19 cellular contexts compared by ENCODE assay signal in genomic region chr5:142970440-142970788, GRCh38.
DNase-seq lines count a peak whose midpoint lies in the region; ATAC-seq and TF ChIP-seq lines count a peak whose summit lies in the region.
"Had no signal": no experiment of that assay in that cellular context is flagged by ENCODE, and none has a peak within 500 bp of the region (broad histone marks: within the 10 kb centered on the region; RNA-seq: fewer than 3 reads in every experiment).

No MANE protein-coding gene starts in this region.

- H3K27ac ChIP-seq in temporal lobe (ENCODE audit: low read depth, low read length): peak overlapping the region; percentile 11
- H3K27ac ChIP-seq: RWPE1 had no signal

- TF ChIP-seq CTCF in glutamatergic neuron (IDR thresholded peaks at IDR 0.05; ENCODE audit: partially characterized antibody, unreplicated experiment) (no peak), MCF 10A (IDR thresholded peaks at IDR 0.05; ENCODE audit: unreplicated experiment) (no peak)

- peaks cover 18% of the 10 kb centered on the region for H3K36me3 Mint-ChIP-seq in activated naive CD8-positive, alpha-beta T cell
- H3K36me3 Mint-ChIP-seq in activated naive CD8-positive, alpha-beta T cell treated with anti-CD3 and anti-CD28 coated beads for 36 hours: peaks cover 20% of the 10 kb centered on the region
- H3K36me3 Mint-ChIP-seq in T-cell (peaks cover 20% of the 10 kb centered on the region), glutamatergic neuron (ENCODE audit: unreplicated experiment) (no peaks in the 10 kb centered on the region), MCF 10A (ENCODE audit: insufficient read depth, unreplicated experiment) (no peaks in the 10 kb centered on the region)

- intact Hi-C loops in MCF 10A (cut with micrococcal nuclease): no loop called here

- CTCF ChIA-PET in T-cell (lab: Charles Lee): no interaction called here
- CTCF ChIA-PET in MCF 10A (lab: Yijun Ruan, JAX): no interaction called here

- peak overlapping the region; percentile 2 for H3K27ac Mint-ChIP-seq in activated naive CD8-positive, alpha-beta T cell
- no peak overlapping the region for H3K27ac Mint-ChIP-seq in activated naive CD8-positive, alpha-beta T cell treated with anti-CD3 and anti-CD28 coated beads for 36 hours
- peak overlapping the region; percentile 70 to 74 for H3K27ac Mint-ChIP-seq in T-cell
- peak overlapping the region; percentile 30 for H3K27ac Mint-ChIP-seq in glutamatergic neuron (ENCODE audit: unreplicated experiment)
- no peak overlapping the region for H3K27ac Mint-ChIP-seq in MCF 10A (ENCODE audit: low read depth, unreplicated experiment)
- H3K27ac Mint-ChIP-seq: activated B cell treated with CpG ODN at 0.5 μM for 24 hours had no signal

- peaks cover 39% of the 10 kb centered on the region for H3K4me1 Mint-ChIP-seq in activated naive CD8-positive, alpha-beta T cell (ENCODE audit: low read depth)
- peaks cover 35% of the 10 kb centered on the region for H3K4me1 Mint-ChIP-seq in activated naive CD8-positive, alpha-beta T cell treated with anti-CD3 and anti-CD28 coated beads for 36 hours
- H3K4me1 Mint-ChIP-seq in T-cell: peaks cover 17 to 50% (median 37%) of the 10 kb centered on the region in 3 donors
- H3K4me1 Mint-ChIP-seq in glutamatergic neuron (ENCODE audit: low read depth, unreplicated experiment): peaks cover 8% of the 10 kb centered on the region
- H3K4me1 Mint-ChIP-seq in MCF 10A (ENCODE audit: insufficient read depth, unreplicated experiment): no peaks in the 10 kb centered on the region

- ATAC-seq in T-cell (replicated peaks in 1 of 4): no peak
- no peak for ATAC-seq in HG03095 (IDR thresholded peaks at IDR 0.05; ENCODE audit: unreplicated experiment)

- DNase-seq in activated naive CD8-positive, alpha-beta T cell treated with anti-CD3 and anti-CD28 coated beads for 36 hours: no peak
- no peak for DNase-seq in T-cell
- DNase-seq in glutamatergic neuron: no peak
- DNase-seq in MCF 10A (ENCODE audit: unreplicated experiment): no peak
- no peak for DNase-seq in SK-N-DZ (ENCODE audit: low spot score)
- DNase-seq: activated B cell treated with CpG ODN at 0.5 μM for 24 hours; activated naive CD4-positive, alpha-beta T cell treated with anti-CD3 and anti-CD28 coated beads, Interleukin-2, amount 50 U/mL, for 16 hours; activated T-cell treated with anti-CD3 and anti-CD28 coated beads, Interleukin-2, amount 50 U/mL, for 4 hours; aorta; NCI-H1048; NCI-H187 treated with DMSO at 0.1 percent for 48 hours; NCI-H2227 treated with DMSO at 0.1 percent for 48 hours; NCI-H748 treated with DMSO at 0.1 percent for 48 hours; occipital lobe; stimulated activated CD4-positive, alpha-beta T cell treated with anti-CD3 and anti-CD28 coated beads, Interleukin-2, amount 100 ng/mL, for 24 hours had no signal

- POLR2A ChIA-PET in T-cell (lab: Charles Lee) (no interaction called here), MCF 10A (lab: Yijun Ruan, JAX) (no interaction called here)

- no peaks in the 10 kb centered on the region for H3K9me3 Mint-ChIP-seq in activated naive CD8-positive, alpha-beta T cell (ENCODE audit: low read depth)
- H3K9me3 Mint-ChIP-seq in activated naive CD8-positive, alpha-beta T cell treated with anti-CD3 and anti-CD28 coated beads for 36 hours: peaks cover 6% of the 10 kb centered on the region
- H3K9me3 Mint-ChIP-seq in T-cell (no peaks in the 10 kb centered on the region), glutamatergic neuron (ENCODE audit: unreplicated experiment) (peaks cover 3% of the 10 kb centered on the region), MCF 10A (ENCODE audit: unreplicated experiment) (peaks cover 6% of the 10 kb centered on the region)
- H3K9me3 Mint-ChIP-seq: activated B cell treated with CpG ODN at 0.5 μM for 24 hours; activated T-cell treated with anti-CD3 and anti-CD28 coated beads, Interleukin-2, amount 50 U/mL, for 4 hours had no signal

- H3K27me3 Mint-ChIP-seq in activated naive CD8-positive, alpha-beta T cell: no peaks in the 10 kb centered on the region
- no peaks in the 10 kb centered on the region for H3K27me3 Mint-ChIP-seq in activated naive CD8-positive, alpha-beta T cell treated with anti-CD3 and anti-CD28 coated beads for 36 hours
- H3K27me3 Mint-ChIP-seq in T-cell (no peaks in the 10 kb centered on the region), glutamatergic neuron (ENCODE audit: unreplicated experiment) (no peaks in the 10 kb centered on the region), MCF 10A (ENCODE audit: insufficient read depth, unreplicated experiment) (no peaks in the 10 kb centered on the region)
- H3K27me3 Mint-ChIP-seq: activated B cell treated with CpG ODN at 0.5 μM for 24 hours had no signal

- no peak overlapping the region for H3K4me3 Mint-ChIP-seq in activated naive CD8-positive, alpha-beta T cell
- no peak overlapping the region for H3K4me3 Mint-ChIP-seq in activated naive CD8-positive, alpha-beta T cell treated with anti-CD3 and anti-CD28 coated beads for 36 hours
- H3K4me3 Mint-ChIP-seq in T-cell: no peak overlapping the region
- no peak overlapping the region for H3K4me3 Mint-ChIP-seq in glutamatergic neuron (ENCODE audit: unreplicated experiment)
- no peak overlapping the region for H3K4me3 Mint-ChIP-seq in MCF 10A (ENCODE audit: unreplicated experiment)
- H3K4me3 Mint-ChIP-seq: activated B cell treated with CpG ODN at 0.5 μM for 24 hours; activated T-cell treated with anti-CD3 and anti-CD28 coated beads, Interleukin-2, amount 50 U/mL, for 4 hours had no signal

- BruUV-seq in MCF 10A (replicated peaks; lab: Mats Ljungman, UMichigan): no TSS peak

Comparison
In these comparisons a context has a peak if more than half of its experiments do, and no peak if none do; other contexts are left out.
1. H3K27ac Mint-ChIP-seq: peak in activated naive CD8-positive, alpha-beta T cell (single experiment), T-cell (2 of 2) and glutamatergic neuron (single experiment); none in activated naive CD8-positive, alpha-beta T cell treated with anti-CD3 and anti-CD28 coated beads for 36 hours (single experiment) and MCF 10A (single experiment).